In the genomic region with DNA sequence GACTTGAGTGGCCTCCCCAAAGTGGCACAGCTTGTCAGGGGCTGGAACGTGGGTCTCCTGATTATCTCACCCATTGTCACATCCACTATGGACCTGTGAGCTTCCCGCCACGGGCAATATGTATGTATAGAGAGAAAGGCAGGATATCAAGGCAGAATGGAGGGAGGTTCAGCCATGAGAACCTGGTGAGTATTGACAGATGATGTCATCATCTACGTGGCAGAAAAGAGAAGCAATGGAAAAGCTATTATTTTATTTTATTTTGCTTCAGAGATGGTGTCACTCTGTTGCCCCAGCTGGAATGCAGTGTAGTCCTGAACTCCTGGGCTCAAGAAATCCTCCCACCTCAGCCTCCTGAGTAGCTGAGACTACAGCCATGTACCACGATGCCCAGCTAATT, we compare ENCODE assay signal across 30 cellular contexts.
"Had no signal": no experiment of that assay in that cellular context is flagged by ENCODE, and none has a peak within 500 bp of the region (broad histone marks: within the 10 kb centered on the region; RNA-seq: fewer than 3 reads in every experiment).

No MANE protein-coding gene starts in this region.

- H3K27ac ChIP-seq: adrenal gland, ascending aorta, brain microvascular endothelial cell, dorsolateral prefrontal cortex, esophagus squamous epithelium, lower lobe of right lung, ovary, prostate gland, skin epidermis, thyroid gland, VCaP had no signal

- H3K27me3 ChIP-seq: adrenal gland, ascending aorta, brain microvascular endothelial cell, dorsolateral prefrontal cortex, esophagus squamous epithelium, heart left ventricle, ovary, thyroid gland had no signal

- H3K4me1 Mint-ChIP-seq: activated CD4-positive, alpha-beta T cell treated with anti-CD3 and anti-CD28 coated beads, Interleukin-2, amount 10 ng/mL, durations not matched to agents 7 days and 5 days; neural crest cell had no signal

- H3K27ac Mint-ChIP-seq: activated CD4-positive, alpha-beta T cell treated with anti-CD3 and anti-CD28 coated beads, Interleukin-2, amount 10 ng/mL, durations not matched to agents 7 days and 5 days; activated CD8-positive, alpha-beta T cell treated with anti-CD3 and anti-CD28 coated beads for 36 hours; activated naive CD8-positive, alpha-beta T cell; effector memory CD8-positive, alpha-beta T cell; naive B cell; stimulated activated naive CD8-positive, alpha-beta T cell treated with anti-CD3 and anti-CD28 coated beads, Interleukin-15, Interleukin-2, amounts not matched to agents 100 ng/mL and 50 ng/mL, for 24 hours had no signal

- H3K36me3 Mint-ChIP-seq: naive B cell had no signal

- H3K9me3 ChIP-seq: adrenal gland, ascending aorta, esophagus squamous epithelium, heart left ventricle, lower lobe of right lung, mucosa of descending colon, ovary, prostate gland, thyroid gland had no signal

- H3K4me3 Mint-ChIP-seq: activated CD4-positive, alpha-beta T cell treated with anti-CD3 and anti-CD28 coated beads, Interleukin-2, amount 10 ng/mL, durations not matched to agents 7 days and 5 days; activated CD8-positive, alpha-beta T cell treated with anti-CD3 and anti-CD28 coated beads for 36 hours; activated naive CD8-positive, alpha-beta T cell; effector memory CD8-positive, alpha-beta T cell; neural crest cell; stimulated activated naive CD8-positive, alpha-beta T cell treated with anti-CD3 and anti-CD28 coated beads, Interleukin-15, Interleukin-2, amounts not matched to agents 100 ng/mL and 50 ng/mL, for 24 hours had no signal

- H3K4me3 ChIP-seq: adrenal gland, ascending aorta, dorsolateral prefrontal cortex, esophagus squamous epithelium, heart left ventricle, lower lobe of right lung, mucosa of descending colon, ovary, prostate gland, skin epidermis, thyroid gland had no signal

- H3K4me1 ChIP-seq: adrenal gland, lower lobe of right lung, prostate gland, thyroid gland had no signal

- H3K27me3 Mint-ChIP-seq: activated CD4-positive, alpha-beta T cell treated with anti-CD3 and anti-CD28 coated beads, Interleukin-2, amount 10 ng/mL, durations not matched to agents 7 days and 5 days; activated CD8-positive, alpha-beta T cell treated with anti-CD3 and anti-CD28 coated beads for 36 hours; activated naive CD8-positive, alpha-beta T cell; effector memory CD8-positive, alpha-beta T cell; stimulated activated naive CD8-positive, alpha-beta T cell treated with anti-CD3 and anti-CD28 coated beads, Interleukin-15, Interleukin-2, amounts not matched to agents 100 ng/mL and 50 ng/mL, for 24 hours had no signal

- ATAC-seq: activated CD4-positive, CD25-positive, alpha-beta regulatory T cell treated with anti-CD3 and anti-CD28 coated beads, Interleukin-2, amount 50 U/mL, for 24 hours; activated CD8-positive, alpha-beta T cell treated with anti-CD3 and anti-CD28 coated beads for 36 hours; effector memory CD8-positive, alpha-beta T cell; mucosa of descending colon had no signal

- FAIRE-seq: colon had no signal

- DNase-seq: activated CD4-positive, alpha-beta T cell treated with anti-CD3 and anti-CD28 coated beads, Interleukin-2, amount 10 ng/mL, durations not matched to agents 7 days and 5 days; activated CD8-positive, alpha-beta T cell treated with anti-CD3 and anti-CD28 coated beads for 36 hours; activated gamma-delta T cell treated with Interleukin-2 at 50 U/mL for 16 hours; adrenal gland; brain microvascular endothelial cell; central memory CD4-positive, alpha-beta T cell; dorsolateral prefrontal cortex; effector memory CD8-positive, alpha-beta T cell; esophagus squamous epithelium; heart left ventricle; islet precursor cell; mesendoderm; mucosa of descending colon; naive B cell; ovary; stimulated activated CD4-positive, alpha-beta T cell treated with anti-CD3 and anti-CD28 coated beads, Interleukin-1b, Interleukin-23, amount 100 ng/mL, for 48 hours; substantia nigra; SW 1271; T-helper 2 cell; thyroid gland had no signal
